Comparison of ENCODE assay signal across 20 cellular contexts in genomic region chr11:79648766-79649545, GRCh38.
DNase-seq lines count a peak whose midpoint lies in the region; ATAC-seq, FAIRE-seq and TF ChIP-seq lines count a peak whose summit lies in the region.
"Had no signal": no experiment of that assay in that cellular context is flagged by ENCODE, and none has a peak within 500 bp of the region (broad histone marks: within the 10 kb centered on the region; RNA-seq: fewer than 3 reads in every experiment).

No MANE protein-coding gene starts in this region.

- no peak overlapping the region for H3K4me3 ChIP-seq in liver (ENCODE audit: low read depth in 1 of 3, low read length in 3 of 3)
- no peak overlapping the region for H3K4me3 ChIP-seq in HepG2 (replicated peaks in 1 of 3; ENCODE audit: insufficient read depth in 1 of 3, low read depth in 2 of 3, low read length in 3 of 3)
- H3K4me3 ChIP-seq: GM23248, HAP-1 had no signal

- ATAC-seq in HepG2 (no peak), left lobe of liver (peak; percentile 89)
- ATAC-seq in activated CD8-positive, alpha-beta memory T cell treated with anti-CD3 and anti-CD28 coated beads, Interleukin-2, amount 10 ng/mL, durations not matched to agents 7 days and 5 days = no peak
- ATAC-seq in stimulated activated effector memory CD8-positive, alpha-beta T cell treated with anti-CD3 and anti-CD28 coated beads, Interleukin-12 subunit alpha, Interleukin-12 subunit beta, amount 100 ng/mL, for 72 hours = no peak

- H3K9me3 ChIP-seq in liver (ENCODE audit: control insufficient read depth in 4 of 4, low read length in 3 of 4) = no peaks in the 10 kb centered on the region
- H3K9me3 ChIP-seq in HepG2 (ENCODE audit: low read length) = no peaks in the 10 kb centered on the region
- H3K9me3 ChIP-seq: Caco-2, HAP-1 had no signal

- no peak overlapping the region for H2AFZ ChIP-seq in HepG2 (ENCODE audit: low read length)
- H2AFZ ChIP-seq: GM23248 had no signal

- H3K27me3 ChIP-seq in liver (ENCODE audit: control insufficient read depth in 4 of 4, insufficient read depth in 4 of 4, low read length in 3 of 4) (no peaks in the 10 kb centered on the region), HepG2 (ENCODE audit: control insufficient read depth in 1 of 2, insufficient read depth in 2 of 2, low read length in 2 of 2) (no peaks in the 10 kb centered on the region)

- POLR2A ChIA-PET in HepG2 (lab: Yijun Ruan, JAX) = no interaction called here

- no peak for TF ChIP-seq POLR2A in HepG2 (IDR thresholded peaks at IDR 0.05; ENCODE audit: insufficient read depth in 1 of 2, low read depth in 2 of 2, low read length in 2 of 2)

- in situ Hi-C loops in HepG2 (cut with HindIII; ENCODE audit: extremely low pct_ligation_motif_present, low pct_unique_long_range_greater_than_20kb) = no loop called here

- H3K79me2 ChIP-seq in HepG2 (ENCODE audit: insufficient read depth, low read length) = no peaks in the 10 kb centered on the region

- TF ChIP-seq CTCF in liver (IDR thresholded peaks at IDR 0.05; ENCODE audit: low read depth, low read length, missing input control) (no peak), HepG2 (CRISPR knock-in tag; IDR thresholded peaks at IDR 0.05) (no peak), progenitor cell of endocrine pancreas (IDR thresholded peaks at IDR 0.05; ENCODE audit: unreplicated experiment) (no peak)

- DNase-seq in HepG2 (ENCODE audit: low spot score) = no peak
- no peak for DNase-seq in left lobe of liver (ENCODE audit: low spot score)
- DNase-seq in progenitor cell of endocrine pancreas (ENCODE audit: low spot score, unreplicated experiment) = no peak
- DNase-seq in activated CD8-positive, alpha-beta memory T cell treated with anti-CD3 and anti-CD28 coated beads, Interleukin-2, amount 10 ng/mL, durations not matched to agents 7 days and 5 days = no peak
- DNase-seq in substantia nigra (lab: John Stamatoyannopoulos, UW) = no peak
- no peak for DNase-seq in stimulated activated effector memory CD8-positive, alpha-beta T cell treated with anti-CD3 and anti-CD28 coated beads, Interleukin-12 subunit alpha, Interleukin-12 subunit beta, amount 100 ng/mL, for 72 hours (ENCODE audit: low spot score in 2 of 2)
- DNase-seq: ACHN; AML-193; CD4-positive, alpha-beta T cell; DMS79; GDM1; GM23248 had no signal

- TF ChIP-seq EP300 in HepG2 (IDR thresholded peaks at IDR 0.05; ENCODE audit: low read depth in 2 of 2, low read length in 2 of 2) (no peak), HepG2 (CRISPR knock-in tag; IDR thresholded peaks at IDR 0.05; ENCODE audit: borderline replicate concordance) (no peak)

- no TSS peak for BruUV-seq in HepG2 (replicated peaks; lab: Mats Ljungman, UMichigan)

- H3K36me3 Mint-ChIP-seq in progenitor cell of endocrine pancreas (ENCODE audit: insufficient read depth) = no peaks in the 10 kb centered on the region
- H3K36me3 Mint-ChIP-seq in activated CD8-positive, alpha-beta memory T cell treated with anti-CD3 and anti-CD28 coated beads, Interleukin-2, amount 10 ng/mL, durations not matched to agents 7 days and 5 days = no peaks in the 10 kb centered on the region
- no peaks in the 10 kb centered on the region for H3K36me3 Mint-ChIP-seq in stimulated activated effector memory CD8-positive, alpha-beta T cell treated with anti-CD3 and anti-CD28 coated beads, Interleukin-12 subunit alpha, Interleukin-12 subunit beta, amount 100 ng/mL, for 72 hours

- intact Hi-C loops in HepG2 (cut with micrococcal nuclease; ENCODE audit: unreplicated experiment) = no loop called here

- CTCF ChIA-PET in HepG2 (lab: Yijun Ruan, JAX; ENCODE audit: low intra/inter-chr PET ratio, low total read pairs) = no interaction called here
- CTCF ChIA-PET in activated CD8-positive, alpha-beta memory T cell treated with anti-CD3 and anti-CD28 coated beads, Interleukin-2, amount 10 ng/mL, durations not matched to agents 7 days and 5 days (lab: Charles Lee) = no interaction called here

- no peak overlapping the region for H3K27ac ChIP-seq in liver (ENCODE audit: low read depth in 1 of 2, low read length in 2 of 2)
- H3K27ac ChIP-seq in HepG2 (ENCODE audit: extremely low read length, insufficient read depth, low read length) = no peak overlapping the region
- no peak overlapping the region for H3K27ac ChIP-seq in substantia nigra (ENCODE audit: low read depth, low read length, poor library complexity, severe bottlenecking)
- H3K27ac ChIP-seq: C4-2B, GM23248 had no signal

- H3K4me2 ChIP-seq in HepG2 (ENCODE audit: low read depth, low read length) = no peak overlapping the region

- H3K36me3 ChIP-seq in liver (ENCODE audit: control insufficient read depth in 4 of 4, insufficient read depth in 3 of 4, low read depth in 1 of 4, low read length in 3 of 4) (no peaks in the 10 kb centered on the region), HepG2 (replicated peaks in 1 of 2; ENCODE audit: control insufficient read depth in 1 of 2, insufficient read depth in 2 of 2, low read length in 2 of 2) (no peaks in the 10 kb centered on the region)
- H3K36me3 ChIP-seq: HAP-1 had no signal

- H4K20me1 ChIP-seq in HepG2 (ENCODE audit: insufficient read depth, low read length) = no peaks in the 10 kb centered on the region

- TF ChIP-seq RAD21 in liver (IDR thresholded peaks at IDR 0.05) (no peak), HepG2 (CRISPR knock-in tag; IDR thresholded peaks at IDR 0.05) (no peak)

- H3K27ac Mint-ChIP-seq in progenitor cell of endocrine pancreas = peak overlapping the region; percentile 51
- H3K27ac Mint-ChIP-seq in activated CD8-positive, alpha-beta memory T cell treated with anti-CD3 and anti-CD28 coated beads, Interleukin-2, amount 10 ng/mL, durations not matched to agents 7 days and 5 days = no peak overlapping the region
- H3K27ac Mint-ChIP-seq in stimulated activated effector memory CD8-positive, alpha-beta T cell treated with anti-CD3 and anti-CD28 coated beads, Interleukin-12 subunit alpha, Interleukin-12 subunit beta, amount 100 ng/mL, for 72 hours = no peak overlapping the region
- H3K27ac Mint-ChIP-seq: CD4-positive, alpha-beta T cell had no signal

- no peaks in the 10 kb centered on the region for H3K9me3 Mint-ChIP-seq in progenitor cell of endocrine pancreas (ENCODE audit: low read depth)
- no peaks in the 10 kb centered on the region for H3K9me3 Mint-ChIP-seq in activated CD8-positive, alpha-beta memory T cell treated with anti-CD3 and anti-CD28 coated beads, Interleukin-2, amount 10 ng/mL, durations not matched to agents 7 days and 5 days (ENCODE audit: low read depth)
- H3K9me3 Mint-ChIP-seq in stimulated activated effector memory CD8-positive, alpha-beta T cell treated with anti-CD3 and anti-CD28 coated beads, Interleukin-12 subunit alpha, Interleukin-12 subunit beta, amount 100 ng/mL, for 72 hours = peaks cover 22% of the 10 kb centered on the region
- H3K9me3 Mint-ChIP-seq: CD4-positive, alpha-beta T cell had no signal

- H3K4me1 Mint-ChIP-seq in progenitor cell of endocrine pancreas (ENCODE audit: low read depth) = peaks cover 10% of the 10 kb centered on the region
- H3K4me1 Mint-ChIP-seq in activated CD8-positive, alpha-beta memory T cell treated with anti-CD3 and anti-CD28 coated beads, Interleukin-2, amount 10 ng/mL, durations not matched to agents 7 days and 5 days = no peaks in the 10 kb centered on the region
- no peaks in the 10 kb centered on the region for H3K4me1 Mint-ChIP-seq in stimulated activated effector memory CD8-positive, alpha-beta T cell treated with anti-CD3 and anti-CD28 coated beads, Interleukin-12 subunit alpha, Interleukin-12 subunit beta, amount 100 ng/mL, for 72 hours

- H3K4me1 ChIP-seq in liver (ENCODE audit: control insufficient read depth in 4 of 4, insufficient read depth in 4 of 4, low read length in 3 of 4) (peaks cover 0 to 21% (median 15%) of the 10 kb centered on the region in 4 donors), HepG2 (ENCODE audit: insufficient read depth, low read length) (no peaks in the 10 kb centered on the region)
- H3K4me1 ChIP-seq: Caco-2 had no signal

- peaks cover 19% of the 10 kb centered on the region for H3K27me3 Mint-ChIP-seq in progenitor cell of endocrine pancreas
- H3K27me3 Mint-ChIP-seq in activated CD8-positive, alpha-beta memory T cell treated with anti-CD3 and anti-CD28 coated beads, Interleukin-2, amount 10 ng/mL, durations not matched to agents 7 days and 5 days = no peaks in the 10 kb centered on the region
- H3K27me3 Mint-ChIP-seq: CD4-positive, alpha-beta T cell had no signal

- H3K9ac ChIP-seq in liver (ENCODE audit: low read depth in 1 of 2, low read length in 2 of 2) (no peak overlapping the region), HepG2 (ENCODE audit: insufficient read depth, low read depth, low read length) (no peak overlapping the region)
- H3K9ac ChIP-seq: GM23248 had no signal

- FAIRE-seq in HepG2 (lab: Jason Lieb, UNC) = no peak
- FAIRE-seq: A204.1, D721Med, GM12892, GM18507 had no signal

- 44% methylated on average over 5 of the region's 5 CpGs for WGBS in liver
- WGBS in HepG2 (ENCODE audit: low lambda C conversion rate) = 31% methylated on average over 5 of the region's 5 CpGs

- no peak overlapping the region for H3K4me3 Mint-ChIP-seq in progenitor cell of endocrine pancreas (ENCODE audit: low read depth)
- H3K4me3 Mint-ChIP-seq in activated CD8-positive, alpha-beta memory T cell treated with anti-CD3 and anti-CD28 coated beads, Interleukin-2, amount 10 ng/mL, durations not matched to agents 7 days and 5 days = no peak overlapping the region
- no peak overlapping the region for H3K4me3 Mint-ChIP-seq in stimulated activated effector memory CD8-positive, alpha-beta T cell treated with anti-CD3 and anti-CD28 coated beads, Interleukin-12 subunit alpha, Interleukin-12 subunit beta, amount 100 ng/mL, for 72 hours
- H3K4me3 Mint-ChIP-seq: CD4-positive, alpha-beta T cell had no signal

TF ChIP-seq in liver, 16 proteins besides CTCF, POLR2A, EP300 and RAD21 (continues in another document):
- TF ChIP-seq JUND (IDR thresholded peaks at IDR 0.05) (no peak), NR2F2 (IDR thresholded peaks at IDR 0.05) (no peak), HNF4A (conservative IDR thresholded peaks at IDR 0.05) (peak; percentile 61 to 63), FOXA1 (IDR thresholded peaks at IDR 0.05) (no peak)

TF ChIP-seq in HepG2, 621 proteins besides CTCF, POLR2A, EP300 and RAD21 (continues in another document):
- no peak for TF ChIP-seq CREB3 (CRISPR knock-in tag; IDR thresholded peaks at IDR 0.05)
- no peak for TF ChIP-seq SCMH1 (CRISPR knock-in tag; IDR thresholded peaks at IDR 0.05; ENCODE audit: borderline replicate concordance)
- no peak for TF ChIP-seq ZNF547 (CRISPR knock-in tag; IDR thresholded peaks at IDR 0.05)
- TF ChIP-seq ZZZ3 (CRISPR knock-in tag; IDR thresholded peaks at IDR 0.05; ENCODE audit: borderline replicate concordance) = no peak
